13 cellular contexts compared by ENCODE assay signal in genomic region chr17:78111012-78111726, GRCh38. TPM values are rescaled to one million over a fixed set of nuclear protein-coding genes. Genes with fewer than 3 reads are reported as not detected.
DNase-seq lines count a peak whose midpoint lies in the region; ATAC-seq and TF ChIP-seq lines count a peak whose summit lies in the region.
"Had no signal": no experiment of that assay in that cellular context is flagged by ENCODE, and none has a peak within 500 bp of the region (broad histone marks: within the 10 kb centered on the region; RNA-seq: fewer than 3 reads in every experiment).

No MANE protein-coding gene starts in this region.

- H3K9me3 ChIP-seq in CD8-positive, alpha-beta T cell (ENCODE audit: low read length), result no peaks in the 10 kb centered on the region

- CTCF ChIA-PET in CD8-positive, alpha-beta T cell (lab: Charles Lee), result interaction anchor here (0.9 to 8.8 kb wide), 7 partner anchors 12 to 139 kb away, joined by 3 to 181 read pairs (median 6); partner anchors contain the start of genes AFMID and TK1
- CTCF ChIA-PET in T-cell (lab: Charles Lee), result interaction anchor here in 1 of 2 donors (1.0 kb wide), 1 partner anchor 25 kb away, joined by 4 read pairs; no protein-coding TSS in a partner anchor

- H3K9me3 Mint-ChIP-seq in CD8-positive, alpha-beta T cell, result no peaks in the 10 kb centered on the region
- H3K9me3 Mint-ChIP-seq in T-cell (no peaks in the 10 kb centered on the region), naive B cell (no peaks in the 10 kb centered on the region)
- H3K9me3 Mint-ChIP-seq: stimulated activated naive CD8-positive, alpha-beta T cell treated with anti-CD3 and anti-CD28 coated beads, Interleukin-15, Interleukin-2, amounts not matched to agents 100 ng/mL and 50 ng/mL, for 24 hours had no signal

- no peak overlapping the region for H3K27ac ChIP-seq in CD8-positive, alpha-beta T cell (ENCODE audit: low read depth, low read length)

- H3K4me3 Mint-ChIP-seq in CD8-positive, alpha-beta T cell, result no peak overlapping the region
- H3K4me3 Mint-ChIP-seq in T-cell (no peak overlapping the region), naive B cell (no peak overlapping the region)
- H3K4me3 Mint-ChIP-seq: activated naive CD8-positive, alpha-beta T cell; stimulated activated naive CD8-positive, alpha-beta T cell treated with anti-CD3 and anti-CD28 coated beads, Interleukin-15, Interleukin-2, amounts not matched to agents 100 ng/mL and 50 ng/mL, for 24 hours had no signal

- no peaks in the 10 kb centered on the region for H3K27me3 ChIP-seq in CD8-positive, alpha-beta T cell (ENCODE audit: insufficient read depth, low read length)

- H3K36me3 ChIP-seq in CD8-positive, alpha-beta T cell (ENCODE audit: insufficient read depth, low read length), result peaks cover 65% of the 10 kb centered on the region

- H3K4me3 ChIP-seq in CD8-positive, alpha-beta T cell (ENCODE audit: low read depth, low read length), result no peak overlapping the region

- intact Hi-C loops in CD8-positive, alpha-beta T cell (cut with DNase I, micrococcal nuclease), result no loop called here

- H3K27me3 Mint-ChIP-seq in CD8-positive, alpha-beta T cell (ENCODE audit: low read depth), result no peaks in the 10 kb centered on the region
- H3K27me3 Mint-ChIP-seq in T-cell (no peaks in the 10 kb centered on the region), naive B cell (no peaks in the 10 kb centered on the region)
- H3K27me3 Mint-ChIP-seq: activated naive CD8-positive, alpha-beta T cell; stimulated activated naive CD8-positive, alpha-beta T cell treated with anti-CD3 and anti-CD28 coated beads, Interleukin-15, Interleukin-2, amounts not matched to agents 100 ng/mL and 50 ng/mL, for 24 hours had no signal

- H3K4me1 ChIP-seq in CD8-positive, alpha-beta T cell (ENCODE audit: insufficient read depth, low read length), result peaks cover 34% of the 10 kb centered on the region

- no peak for TF ChIP-seq CTCF in CD8-positive, alpha-beta T cell (IDR thresholded peaks at IDR 0.05)

- DNase-seq in CD8-positive, alpha-beta T cell, result no peak
- DNase-seq in T-cell, result no peak
- DNase-seq in naive B cell, result no peak
- DNase-seq in anterior cingulate cortex (lab: John Stamatoyannopoulos, UW), result no peak
- DNase-seq in middle frontal gyrus (ENCODE audit: extremely low spot score, low spot score), result no peak
- DNase-seq: DMS53, NCI-H2029 treated with DMSO at 0.1 percent for 48 hours had no signal

- H3K36me3 Mint-ChIP-seq in CD8-positive, alpha-beta T cell, result peaks cover 74% of the 10 kb centered on the region
- H3K36me3 Mint-ChIP-seq in T-cell (peaks cover 34% of the 10 kb centered on the region), naive B cell (peaks cover 6 to 20% of the 10 kb centered on the region in 2 donors)
- H3K36me3 Mint-ChIP-seq: activated naive CD8-positive, alpha-beta T cell had no signal

- H3K4me1 Mint-ChIP-seq in CD8-positive, alpha-beta T cell (ENCODE audit: low read depth), result peaks cover 43% of the 10 kb centered on the region
- H3K4me1 Mint-ChIP-seq in T-cell (peaks cover 41 to 51% (median 48%) of the 10 kb centered on the region in 3 donors), naive B cell (peaks cover 15 to 28% (median 23%) of the 10 kb centered on the region in 3 donors)

- ATAC-seq in CD8-positive, alpha-beta T cell, result no peak
- no peak for ATAC-seq in T-cell (replicated peaks in 1 of 4)
- ATAC-seq in naive B cell (ENCODE audit: low read depth in 2 of 2), result no peak
- no peak for ATAC-seq in activated CD4-positive, CD25-positive, alpha-beta regulatory T cell treated with anti-CD3 and anti-CD28 coated beads, Interleukin-2, amount 50 U/mL, for 24 hours
- ATAC-seq: sciatic nerve had no signal

- peak overlapping the region; percentile 78 for H3K27ac Mint-ChIP-seq in CD8-positive, alpha-beta T cell
- H3K27ac Mint-ChIP-seq in T-cell, result peak overlapping the region; percentile 34 to 59
- H3K27ac Mint-ChIP-seq in naive B cell, result peak overlapping the region; percentile 39 to 62 (median 52)
- H3K27ac Mint-ChIP-seq: activated naive CD8-positive, alpha-beta T cell had no signal

- POLR2A ChIA-PET in CD8-positive, alpha-beta T cell (lab: Charles Lee), result interaction anchor here (1.2 to 13.2 kb wide), 4 partner anchors 10 to 58 kb away, joined by 3 to 201 read pairs (median 88); partner anchors contain the start of genes TMC6 and TMC8
- POLR2A ChIA-PET in T-cell (lab: Charles Lee), result no interaction called here

RNA-seq across cellular contexts. Expression of gene TMC6, which starts 17.4 kb away (rescaled TPM):
- total RNA-seq in CD8-positive, alpha-beta T cell, result 100 to 1,000 TPM; 518 to 535 TPM
- 100 to 1,000 TPM; 616 to 847 (median 698) TPM for total RNA-seq in T-cell
- polyA plus RNA-seq in naive B cell (ENCODE audit: low read depth in 6 of 6), result 100 to 1,000 TPM in 5 of 6 donors, 10 to 100 TPM in 1; 84.9 to 170 (median 141) TPM

RNA-seq across cellular contexts. Expression of gene TMC8, which starts 19.4 kb away (rescaled TPM):
- total RNA-seq in CD8-positive, alpha-beta T cell, result 100 to 1,000 TPM; 312 to 315 TPM
- 100 to 1,000 TPM; 301 to 631 (median 431) TPM for total RNA-seq in T-cell
- 100 to 1,000 TPM in 1 of 6 donors, 10 to 100 TPM in 5; 26.2 to 103 (median 55.2) TPM for polyA plus RNA-seq in naive B cell (ENCODE audit: low read depth in 6 of 6)
- total RNA-seq: M059J, myocyte had no signal

RNA-seq across cellular contexts. Expression of gene C17orf99, which starts 35.0 kb away (rescaled TPM):
- total RNA-seq in CD8-positive, alpha-beta T cell, result not detected
- total RNA-seq in T-cell, result under 1 TPM in 1 of 5 donors, not detected in 4; 0.73 TPM
- polyA plus RNA-seq in naive B cell (ENCODE audit: low read depth in 6 of 6), result under 1 TPM in 1 of 6 donors, not detected in 5; 0.42 TPM
- total RNA-seq: M059J, myocyte had no signal

RNA-seq across cellular contexts. Expression of gene SYNGR2, which starts 57.2 kb away (rescaled TPM):
- total RNA-seq in CD8-positive, alpha-beta T cell, result 10 to 100 TPM; 36.4 to 36.7 TPM
- 10 to 100 TPM; 56.0 to 86.3 (median 74.6) TPM for total RNA-seq in T-cell
- 100 to 1,000 TPM; 490 to 908 (median 562) TPM for polyA plus RNA-seq in naive B cell (ENCODE audit: low read depth in 6 of 6)
